ENCODE assay signal across 8 cellular contexts in genomic region chr10:97792058-97792721, GRCh38. TPM values are rescaled to one million over a fixed set of nuclear protein-coding genes. Genes with fewer than 3 reads are reported as not detected.
DNase-seq lines count a peak whose midpoint lies in the region; ATAC-seq, FAIRE-seq and TF ChIP-seq lines count a peak whose summit lies in the region.

No MANE protein-coding gene starts in this region.

- intact Hi-C loops in K562 (cut with micrococcal nuclease) = loop anchor here (5.0 kb wide), 1 partner anchor 55 kb away; the partner anchor contains the start of gene GOLGA7B

- no TSS peak for BruUV-seq in K562 (replicated peaks; lab: Mats Ljungman, UMichigan)

- peaks cover 32 to 46% of the 10 kb centered on the region in 2 experiments; a peak in 4 of 5 replicates for H3K4me1 ChIP-seq in K562 (replicated peaks in 1 of 2; ENCODE audit: control insufficient read depth in 2 of 2, insufficient read depth in 2 of 2, low read length in 2 of 2)

- no peaks in the 10 kb centered on the region for H3K36me3 ChIP-seq in WERI-Rb-1
- no peaks in the 10 kb centered on the region for H3K36me3 ChIP-seq in K562 (ENCODE audit: control insufficient read depth, insufficient read depth, low read length)

- peak; percentile 72 to 84 for TF ChIP-seq RAD21 in K562 (CRISPR knock-in tag; conservative IDR thresholded peaks at IDR 0.05 in 1 of 2, IDR thresholded peaks at IDR 0.05 in 1 of 2)

- 0 out of 2 replicates have a peak overlapping the region, but pooled peaks have one; percentile 43 for H3K4me2 ChIP-seq in K562 (ENCODE audit: insufficient read depth, low read length)

- H4K20me1 ChIP-seq in K562 (replicated peaks; ENCODE audit: control insufficient read depth, insufficient read depth, low read length) = no peaks in the 10 kb centered on the region

- in situ Hi-C loops in K562 (cut with MboI) = no loop called here

- peak; percentile 71 for FAIRE-seq in K562 (lab: Jason Lieb, UNC)

- no peaks in the 10 kb centered on the region for H3K79me2 ChIP-seq in K562 (ENCODE audit: control insufficient read depth, insufficient read depth, low read length)

- H2AFZ ChIP-seq in K562 (ENCODE audit: low read depth, low read length) = peak overlapping the region; percentile 47; the same call in 1 of the 2 replicates

- H3K9ac ChIP-seq in K562 (ENCODE audit: insufficient read depth in 1 of 2, low read depth in 2 of 2, low read length in 2 of 2) = peak overlapping the region in 1 of 2 experiments; percentile 42; a peak in 1 of 4 replicates

- ATAC-seq in GM19455 (IDR thresholded peaks at IDR 0.05; ENCODE audit: unreplicated experiment) (peak; percentile 53), K562 (peak; percentile 73), GM18868 (IDR thresholded peaks at IDR 0.05; ENCODE audit: unreplicated experiment) (no peak)

- no peak for TF ChIP-seq EP300 in K562 (IDR thresholded peaks at IDR 0.05; ENCODE audit: low read length)

- CTCF ChIA-PET in K562 (lab: Yijun Ruan, JAX; ENCODE audit: low intra/inter-chr PET ratio) = interaction anchor here (0.8 to 1.4 kb wide), 4 partner anchors 53 to 236 kb away, joined by 3 to 7 read pairs (median 3); no protein-coding TSS in a partner anchor

- POLR2A ChIA-PET in K562 (lab: Yijun Ruan, JAX) = no interaction called here

- H3K9me1 ChIP-seq in K562 (ENCODE audit: control insufficient read depth, insufficient read depth, low read length) = no peaks in the 10 kb centered on the region

- no peak overlapping the region for H3K4me3 ChIP-seq in AG10803 (ENCODE audit: low read length)
- no peak overlapping the region for H3K4me3 ChIP-seq in WERI-Rb-1 (ENCODE audit: low read depth, low read length)
- no peak overlapping the region for H3K4me3 ChIP-seq in K562

- no peak overlapping the region for H3K27ac ChIP-seq in WERI-Rb-1
- H3K27ac ChIP-seq in K562 (ENCODE audit: extremely low read depth, low read depth, low read length) = no peak overlapping the region

- DNase-seq in AG10803 (ENCODE audit: low read depth) (peak; percentile 40), NCI-H146 treated with DMSO at 0.1 percent for 48 hours (lab: John Stamatoyannopoulos, UW; ENCODE audit: unreplicated experiment) (peak; percentile 39), WERI-Rb-1 (peak; percentile 82), K562 (ENCODE audit: extremely low read depth in 1 of 4, low spot score in 3 of 4) (peak; percentile 66 to 77 (median 72)), iPS-NIHi7 (ENCODE audit: extremely low spot score) (peak; percentile 93)
- peak; percentile 80 for DNase-seq in stimulated activated CD4-positive, alpha-beta T cell treated with anti-CD3 and anti-CD28 coated beads, Interleukin-15, amount 100 ng/mL, for 24 hours

- TF ChIP-seq POLR2A in K562 (conservative IDR thresholded peaks at IDR 0.05) = no peak

- H3K9me3 ChIP-seq in WERI-Rb-1 (ENCODE audit: severe bottlenecking) (no peaks in the 10 kb centered on the region), K562 (replicated peaks; ENCODE audit: control insufficient read depth, insufficient read depth, low read depth, low read length) (no peaks in the 10 kb centered on the region)

- peak; percentile 95 for TF ChIP-seq CTCF in AG10803 (conservative IDR thresholded peaks at IDR 0.05; ENCODE audit: low read length)
- TF ChIP-seq CTCF in WERI-Rb-1 (IDR thresholded peaks at IDR 0.05; ENCODE audit: low read depth, low read length) = peak; percentile 95
- TF ChIP-seq CTCF in K562 (IDR thresholded peaks at IDR 0.05 in 2 of 3, conservative IDR thresholded peaks at IDR 0.05 in 1 of 3; ENCODE audit: insufficient read depth in 2 of 3, low read depth in 1 of 3, low read length in 3 of 3) = peak; percentile 79 to 89 (median 81)

- 27% methylated on average over 6 of the region's 8 CpGs for WGBS in K562 (ENCODE audit: insufficient coverage, low coverage, missing lambda C conversion rate)

- no peaks in the 10 kb centered on the region for H3K27me3 ChIP-seq in WERI-Rb-1 (ENCODE audit: insufficient read depth, low read depth, severe bottlenecking)
- H3K27me3 ChIP-seq in K562 (ENCODE audit: control insufficient read depth in 2 of 2, insufficient read depth in 2 of 2, low read length in 2 of 2) = no peaks in the 10 kb centered on the region

TF ChIP-seq in K562, 482 proteins besides CTCF, POLR2A, EP300 and RAD21 (continues in another document):
- TF ChIP-seq NCOA1 (IDR thresholded peaks at IDR 0.05; ENCODE audit: low read depth) (no peak), ARID2 (IDR thresholded peaks at IDR 0.05) (peak; percentile 39; the same call in 1 of the 2 replicates), DEAF1 (CRISPR knock-in tag; IDR thresholded peaks at IDR 0.05) (peak; percentile 60), XRCC5 (IDR thresholded peaks at IDR 0.05; ENCODE audit: low read depth, low read length) (0 out of 2 replicates have a peak, but pooled peaks have one; percentile 34)

RNA-seq across cellular contexts. Expression of gene SFRP5, which starts 20.4 kb away (rescaled TPM):
- not detected in 2 replicates for total RNA-seq in K562 (2011; cell fraction: chromatin; rRNA removed; ENCODE audit: low replicate concordance)
- 0.17 TPM in 1 of 2 replicates, not detected in the other for total RNA-seq in K562 (2011; cell fraction: nucleolus; rRNA removed)
- total RNA-seq in K562 (2011; cell fraction: nucleoplasm; rRNA removed) = 0.37 and 0.46 TPM in 2 replicates
- 0.08 TPM in 1 of 2 replicates, not detected in the other for total RNA-seq in K562 (2014; rRNA removed)
- total RNA-seq in K562 (2014; rRNA removed; fragmentation: Illumina TruSeq; extraction: Trizol) = 0.07 TPM in 1 of 2 replicates, not detected in the other
- 0.11 TPM in 1 of 2 replicates, not detected in the other for total RNA-seq in K562 (2015; rRNA removed; fragmentation: Illumina TruSeq; extraction: Trizol)
- total RNA-seq in K562 (2021) = 0.29 and 0.40 TPM in 2 replicates
- 0.18 and 0.68 TPM in 2 replicates for polyA plus RNA-seq in K562 (2011; rRNA removed)
- 0.40 and 0.69 TPM in 2 replicates for polyA plus RNA-seq in K562 (2011; cell fraction: cytosol; rRNA removed)
- 0.11 and 0.24 TPM in 2 replicates for polyA plus RNA-seq in K562 (2011; cell fraction: nucleus; rRNA removed)
- polyA plus RNA-seq in K562 (2012) = 0.15 and 0.18 TPM in 2 replicates
- polyA plus RNA-seq in K562 (2014; fragmentation: Illumina TruSeq; extraction: Trizol) = 0.10 and 0.12 TPM in 2 replicates
- polyA plus RNA-seq in K562 (2014; fragmentation: Nextera tagmentation; extraction: Ambion mirVana) = not detected
- polyA plus RNA-seq in K562 (2014; rRNA removed) = 0.16 and 0.18 TPM in 2 replicates
- polyA minus RNA-seq in K562 (2011; rRNA and poly(A)+ RNA removed) = 0.27 TPM in 1 of 2 replicates, not detected in the other
- polyA minus RNA-seq in K562 (2011; cell fraction: cytosol; rRNA and poly(A)+ RNA removed) = 0.91 TPM in 1 of 2 replicates, not detected in the other
- 0.22 and 0.27 TPM in 2 replicates for polyA minus RNA-seq in K562 (2011; cell fraction: nucleus; rRNA and poly(A)+ RNA removed)

RNA-seq across cellular contexts. Expression of gene ZFYVE27, which starts 55.3 kb away (rescaled TPM):
- 62.2 and 122 TPM in 2 replicates for total RNA-seq in K562 (2011; cell fraction: chromatin; rRNA removed; ENCODE audit: low replicate concordance)
- total RNA-seq in K562 (2011; cell fraction: nucleolus; rRNA removed) = 80.7 and 95.2 TPM in 2 replicates
- 68.9 and 79.6 TPM in 2 replicates for total RNA-seq in K562 (2011; cell fraction: nucleoplasm; rRNA removed)
- 15.3 and 16.6 TPM in 2 replicates for total RNA-seq in K562 (2014; rRNA removed)
- total RNA-seq in K562 (2014; rRNA removed; fragmentation: Illumina TruSeq; extraction: Trizol) = 8.8 and 12.5 TPM in 2 replicates
- total RNA-seq in K562 (2015; rRNA removed; fragmentation: Illumina TruSeq; extraction: Trizol) = 13.3 and 13.9 TPM in 2 replicates
- total RNA-seq in K562 (2021) = 21.4 and 24.0 TPM in 2 replicates
- 21.4 and 22.2 TPM in 2 replicates for polyA plus RNA-seq in K562 (2011; rRNA removed)
- polyA plus RNA-seq in K562 (2011; cell fraction: cytosol; rRNA removed) = 18.6 TPM in 2 replicates
- polyA plus RNA-seq in K562 (2011; cell fraction: nucleus; rRNA removed) = 68.2 and 69.3 TPM in 2 replicates
- 12.7 and 25.0 TPM in 2 replicates for polyA plus RNA-seq in K562 (2012)
- polyA plus RNA-seq in K562 (2014; fragmentation: Illumina TruSeq; extraction: Trizol) = 15.6 and 16.5 TPM in 2 replicates
- 1 to 10 TPM in 1 of 2 experiments, under 1 TPM in 1; 0.81 to 1.2 TPM for polyA plus RNA-seq in K562 (2014; fragmentation: Nextera tagmentation; extraction: Ambion mirVana)
- polyA plus RNA-seq in K562 (2014; rRNA removed) = 21.9 and 24.3 TPM in 2 replicates
- 13.3 TPM in 2 replicates for polyA minus RNA-seq in K562 (2011; rRNA and poly(A)+ RNA removed)
- 8.4 and 12.6 TPM in 2 replicates for polyA minus RNA-seq in K562 (2011; cell fraction: cytosol; rRNA and poly(A)+ RNA removed)
- 23.8 and 27.5 TPM in 2 replicates for polyA minus RNA-seq in K562 (2011; cell fraction: nucleus; rRNA and poly(A)+ RNA removed)

RNA-seq across cellular contexts. Expression of gene GOLGA7B, which starts 57.5 kb away (rescaled TPM):
- 0.07 and 0.25 TPM in 2 replicates for total RNA-seq in K562 (2011; cell fraction: chromatin; rRNA removed; ENCODE audit: low replicate concordance)
- total RNA-seq in K562 (2011; cell fraction: nucleolus; rRNA removed) = under 0.01 TPM in 1 of 2 replicates, not detected in the other
- total RNA-seq in K562 (2011; cell fraction: nucleoplasm; rRNA removed) = 0.07 TPM in 1 of 2 replicates, not detected in the other
- total RNA-seq in K562 (2014; rRNA removed) (0.04 TPM in 1 of 2 replicates, not detected in the other), K562 (2014; rRNA removed; fragmentation: Illumina TruSeq; extraction: Trizol) (0.04 and 0.06 TPM in 2 replicates), K562 (2015; rRNA removed; fragmentation: Illumina TruSeq; extraction: Trizol) (0.04 TPM in 1 of 2 replicates, not detected in the other), K562 (2021) (0.07 and 0.11 TPM in 2 replicates)
- polyA plus RNA-seq in K562 (2011; rRNA removed) (0.01 and 0.04 TPM in 2 replicates), K562 (2014; fragmentation: Illumina TruSeq; extraction: Trizol) (0.03 and 0.06 TPM in 2 replicates), K562 (2014; fragmentation: Nextera tagmentation; extraction: Ambion mirVana) (not detected), K562 (2014; rRNA removed) (0.01 and 0.03 TPM in 2 replicates)
- 0.01 and 0.04 TPM in 2 replicates for polyA plus RNA-seq in K562 (2011; cell fraction: cytosol; rRNA removed)
- polyA plus RNA-seq in K562 (2011; cell fraction: nucleus; rRNA removed) = 0.06 TPM in 2 replicates
- 0.07 and 0.12 TPM in 2 replicates for polyA plus RNA-seq in K562 (2012)
- 0.18 and 0.21 TPM in 2 replicates for polyA minus RNA-seq in K562 (2011; rRNA and poly(A)+ RNA removed)
- polyA minus RNA-seq in K562 (2011; cell fraction: cytosol; rRNA and poly(A)+ RNA removed) = not detected in 2 replicates
- polyA minus RNA-seq in K562 (2011; cell fraction: nucleus; rRNA and poly(A)+ RNA removed) = under 0.01 TPM in 1 of 2 replicates, not detected in the other

Comparison
In these comparisons a context has a peak if more than half of its experiments do, and no peak if none do; other contexts are left out.
1. DNase-seq: peak in every context shown above with its lines; median percentile 93 in iPS-NIHi7; 82 in WERI-Rb-1; 80 in stimulated activated CD4-positive, alpha-beta T cell treated with anti-CD3 and anti-CD28 coated beads, Interleukin-15, amount 100 ng/mL, for 24 hours; 72 in K562; 40 in AG10803; 39 in NCI-H146 treated with DMSO at 0.1 percent for 48 hours.